Comparison of ENCODE assay signal across 25 cellular contexts in the genomic region with DNA sequence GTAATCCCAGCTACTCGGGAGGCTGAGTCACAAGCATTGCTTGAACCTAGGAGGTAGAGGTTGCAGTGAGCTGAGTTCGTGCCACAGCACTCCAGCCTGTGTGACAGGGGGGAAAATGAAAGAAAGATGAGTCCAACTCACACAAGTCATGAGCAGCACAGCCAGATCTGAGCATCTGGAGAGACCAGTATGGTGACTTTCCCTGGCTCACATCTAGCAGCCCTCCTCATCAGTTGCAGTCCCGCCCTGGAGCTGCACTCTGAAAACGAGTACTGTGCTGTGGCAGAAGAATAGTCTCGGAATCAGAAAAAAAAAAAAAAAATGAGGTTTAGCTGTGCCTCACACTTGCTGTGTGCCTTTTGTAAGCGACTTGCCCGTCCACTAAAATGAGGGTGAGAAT.
"Had no signal": no experiment of that assay in that cellular context is flagged by ENCODE, and none has a peak within 500 bp of the region (broad histone marks: within the 10 kb centered on the region; RNA-seq: fewer than 3 reads in every experiment).

No MANE protein-coding gene starts in this region.

- H3K4me3 ChIP-seq: dorsolateral prefrontal cortex, esophagus muscularis mucosa, gastrocnemius medialis, left ventricle myocardium inferior, lower lobe of right lung, prostate gland, skin epidermis, spleen, testis, tibial nerve, upper lobe of right lung, uterus had no signal

- DNase-seq: effector CD4-positive, alpha-beta T cell; gastrocnemius medialis; head of caudate nucleus; left cardiac atrium; left ventricle myocardium inferior; lower lobe of right lung; naive thymus-derived CD8-positive, alpha-beta T cell; nephron progenitor cell; nucleus accumbens; right cardiac atrium; spleen; stimulated activated CD4-positive, alpha-beta T cell treated with anti-CD3 and anti-CD28 coated beads, Interleukin-4, amount 100 ng/mL, for 4 hours; stimulated activated naive CD8-positive, alpha-beta T cell treated with anti-CD3 and anti-CD28 coated beads, Interleukin-15, Interleukin-2, amounts not matched to agents 100 U/mL and 50 U/mL, for 24 hours; substantia nigra; testis; upper lobe of right lung; uterus had no signal

- ATAC-seq: gastrocnemius medialis; left cardiac atrium; lower lobe of right lung; naive thymus-derived CD8-positive, alpha-beta T cell; right cardiac atrium; stimulated activated memory B cell treated with anti-CD40 and anti-IgM and Interleukin-4, amounts not matched to agents 10 μg/mL and 1 μg/mL and 100 μg/mL, for 72 hours; stimulated activated naive CD8-positive, alpha-beta T cell treated with anti-CD3 and anti-CD28 coated beads, Interleukin-15, Interleukin-2, amounts not matched to agents 100 U/mL and 50 U/mL, for 24 hours; upper lobe of right lung had no signal

- H3K27me3 ChIP-seq: dorsolateral prefrontal cortex, esophagus muscularis mucosa, gastrocnemius medialis, spleen, testis, tibial nerve, upper lobe of right lung, uterus had no signal

- H3K9me3 ChIP-seq: esophagus muscularis mucosa, gastrocnemius medialis, left ventricle myocardium inferior, lower lobe of right lung, prostate gland, testis, tibial nerve, upper lobe of right lung, uterus had no signal

- H3K4me1 ChIP-seq: gastrocnemius medialis, lower lobe of right lung, prostate gland, spleen, testis, tibial nerve, uterus had no signal

- H3K36me3 ChIP-seq: esophagus muscularis mucosa, gastrocnemius medialis, left ventricle myocardium inferior, lower lobe of right lung, prostate gland, spleen, tibial nerve, upper lobe of right lung, uterus had no signal

- H3K27ac ChIP-seq: epithelial cell of prostate, esophagus muscularis mucosa, gastrocnemius medialis, left ventricle myocardium inferior, lower lobe of right lung, prostate gland, skin epidermis, spleen, testis, tibial nerve, upper lobe of right lung, uterus had no signal

- FAIRE-seq: colon had no signal
